ENCODE assay signal across 18 cellular contexts in the genomic region with DNA sequence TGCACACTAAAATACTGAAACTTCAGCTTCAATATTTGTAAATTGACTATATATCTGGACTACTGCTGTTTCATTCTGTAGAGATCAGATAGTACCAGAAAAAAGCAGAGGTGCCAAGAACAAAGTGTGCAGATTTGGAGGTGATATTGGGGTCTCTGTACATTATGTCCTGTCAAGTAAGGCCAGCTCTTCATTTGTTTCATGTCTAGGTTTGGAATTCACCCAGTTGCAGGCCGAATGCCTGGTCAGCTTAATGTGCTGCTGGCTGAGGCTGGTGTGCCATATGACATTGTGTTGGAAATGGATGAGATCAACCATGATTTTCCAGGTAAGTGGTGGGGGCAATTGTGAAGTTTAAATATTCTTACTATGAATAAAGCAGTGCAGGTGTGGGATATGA.
DNase-seq lines count a peak whose midpoint lies in the region; ATAC-seq and TF ChIP-seq lines count a peak whose summit lies in the region.
"Had no signal": no experiment of that assay in that cellular context is flagged by ENCODE, and none has a peak within 500 bp of the region (broad histone marks: within the 10 kb centered on the region; RNA-seq: fewer than 3 reads in every experiment).

No MANE protein-coding gene starts in this region.

- H3K27me3 ChIP-seq in psoas muscle (ENCODE audit: insufficient read depth in 3 of 3, low read length in 2 of 3) (no peaks in the 10 kb centered on the region), GM23248 (replicated peaks; ENCODE audit: insufficient read depth) (no peaks in the 10 kb centered on the region)
- H3K27me3 ChIP-seq: SJSA1 had no signal

- H3K4me1 Mint-ChIP-seq in chondrocyte (ENCODE audit: low read depth) = peaks cover 7% of the 10 kb centered on the region
- no peaks in the 10 kb centered on the region for H3K4me1 Mint-ChIP-seq in activated CD8-positive, alpha-beta memory T cell treated with anti-CD3 and anti-CD28 coated beads, Interleukin-2, amount 10 ng/mL, durations not matched to agents 7 days and 5 days

- H3K36me3 Mint-ChIP-seq in chondrocyte (ENCODE audit: low read depth) = peaks cover 18% of the 10 kb centered on the region
- H3K36me3 Mint-ChIP-seq in activated CD8-positive, alpha-beta memory T cell treated with anti-CD3 and anti-CD28 coated beads, Interleukin-2, amount 10 ng/mL, durations not matched to agents 7 days and 5 days = peaks cover 60% of the 10 kb centered on the region

- DNase-seq in NCI-H446 treated with DMSO at 0.1 percent for 48 hours (lab: John Stamatoyannopoulos, UW) = peak; percentile 14
- no peak for DNase-seq in chondrocyte (ENCODE audit: low spot score)
- peak; percentile 38 for DNase-seq in left ventricle myocardium superior
- no peak for DNase-seq in psoas muscle
- DNase-seq in RKO (ENCODE audit: low spot score) = no peak
- no peak for DNase-seq in DMS153 treated with DMSO at 0.1 percent for 48 hours (lab: John Stamatoyannopoulos, UW; ENCODE audit: unreplicated experiment)
- no peak for DNase-seq in GM23248
- no peak for DNase-seq in activated CD8-positive, alpha-beta memory T cell treated with anti-CD3 and anti-CD28 coated beads, Interleukin-2, amount 10 ng/mL, durations not matched to agents 7 days and 5 days
- DNase-seq: ACHN, DND-41, GOT3, NCI-H1417 treated with DMSO at 0.1 percent for 48 hours, NCI-H187 treated with DMSO at 0.1 percent for 48 hours, NCI-H2227 treated with DMSO at 0.1 percent for 48 hours, NCI-H524 treated with DMSO at 0.1 percent for 48 hours, RPMI8226 had no signal

- H3K36me3 ChIP-seq in psoas muscle (ENCODE audit: insufficient read depth in 1 of 2, low read depth in 1 of 2) (peaks cover 3 to 28% of the 10 kb centered on the region in 2 donors), GM23248 (ENCODE audit: low read depth) (peaks cover 16% of the 10 kb centered on the region; the same call in 1 of the 2 replicates)

- H3K9ac ChIP-seq in GM23248 = no peak overlapping the region
- H3K9ac ChIP-seq: KMS-11 had no signal

- H3K27ac ChIP-seq in psoas muscle = no peak overlapping the region
- no peak overlapping the region for H3K27ac ChIP-seq in GM23248
- H3K27ac ChIP-seq: KMS-11, SJSA1 had no signal

- H4K20me1 ChIP-seq in GM23248 (ENCODE audit: insufficient read depth) = no peaks in the 10 kb centered on the region

- intact Hi-C loops in left ventricle myocardium superior (cut with micrococcal nuclease) = no loop called here
- intact Hi-C loops in psoas muscle (cut with DNase I) = no loop called here

- no peaks in the 10 kb centered on the region for H3K79me2 ChIP-seq in GM23248 (ENCODE audit: insufficient read depth)

- TF ChIP-seq CTCF in chondrocyte (IDR thresholded peaks at IDR 0.05) (no peak), psoas muscle (IDR thresholded peaks at IDR 0.05) (no peak)

- H3K4me1 ChIP-seq in psoas muscle (peaks cover 6% of the 10 kb centered on the region), GM23248 (ENCODE audit: insufficient read depth) (no peaks in the 10 kb centered on the region)
- H3K4me1 ChIP-seq: SJSA1 had no signal

- H3K9me2 ChIP-seq in GM23248 (ENCODE audit: insufficient read depth) = no peaks in the 10 kb centered on the region

- no peaks in the 10 kb centered on the region for H3K9me3 Mint-ChIP-seq in chondrocyte (ENCODE audit: low read depth)
- peaks cover 11% of the 10 kb centered on the region for H3K9me3 Mint-ChIP-seq in activated CD8-positive, alpha-beta memory T cell treated with anti-CD3 and anti-CD28 coated beads, Interleukin-2, amount 10 ng/mL, durations not matched to agents 7 days and 5 days (ENCODE audit: low read depth)

- H3K9me3 ChIP-seq in psoas muscle (no peaks in the 10 kb centered on the region), GM23248 (ENCODE audit: low read depth) (no peaks in the 10 kb centered on the region)
- H3K9me3 ChIP-seq: SJSA1 had no signal

- no peak overlapping the region for H3K4me2 ChIP-seq in GM23248 (ENCODE audit: unreplicated experiment)
- H3K4me2 ChIP-seq: KMS-11 had no signal

- H3F3A ChIP-seq in GM23248 (ENCODE audit: insufficient read depth) = no peaks in the 10 kb centered on the region

- ATAC-seq in left ventricle myocardium superior (peak; percentile 79), psoas muscle (peak in 3 of 4 donors; percentile 57 to 68 (median 65))
- ATAC-seq in activated CD8-positive, alpha-beta memory T cell treated with anti-CD3 and anti-CD28 coated beads, Interleukin-2, amount 10 ng/mL, durations not matched to agents 7 days and 5 days = no peak

- WGBS in psoas muscle, 3 donors = 28 to 42% (median 34%) methylated on average over 1 of the region's 1 CpG
- WGBS in GM23248 (ENCODE audit: low coverage in 1 of 2, low lambda C conversion rate in 2 of 2, missing lambda C conversion rate in 2 of 2), 2 experiments = 91 to 93% methylated on average over 1 of the region's 1 CpG

- in situ Hi-C loops in GM23248 (cut with MboI) = no loop called here

- peak overlapping the region; percentile 53 for H3K27ac Mint-ChIP-seq in chondrocyte (ENCODE audit: unreplicated experiment)
- H3K27ac Mint-ChIP-seq in activated CD8-positive, alpha-beta memory T cell treated with anti-CD3 and anti-CD28 coated beads, Interleukin-2, amount 10 ng/mL, durations not matched to agents 7 days and 5 days = no peak overlapping the region

- H3K4me3 ChIP-seq in psoas muscle (no peak overlapping the region), GM23248 (no peak overlapping the region)
- H3K4me3 ChIP-seq: SJSA1 had no signal

- H3K27me3 Mint-ChIP-seq in chondrocyte (ENCODE audit: low read depth) = no peaks in the 10 kb centered on the region
- no peaks in the 10 kb centered on the region for H3K27me3 Mint-ChIP-seq in activated CD8-positive, alpha-beta memory T cell treated with anti-CD3 and anti-CD28 coated beads, Interleukin-2, amount 10 ng/mL, durations not matched to agents 7 days and 5 days

- no peak overlapping the region for H3K4me3 Mint-ChIP-seq in chondrocyte (ENCODE audit: unreplicated experiment)
- no peak overlapping the region for H3K4me3 Mint-ChIP-seq in activated CD8-positive, alpha-beta memory T cell treated with anti-CD3 and anti-CD28 coated beads, Interleukin-2, amount 10 ng/mL, durations not matched to agents 7 days and 5 days

- no peak overlapping the region for H2AFZ ChIP-seq in GM23248

- CTCF ChIA-PET in activated CD8-positive, alpha-beta memory T cell treated with anti-CD3 and anti-CD28 coated beads, Interleukin-2, amount 10 ng/mL, durations not matched to agents 7 days and 5 days (lab: Charles Lee) = no interaction called here

Comparison
In these comparisons a context has a peak if more than half of its experiments do, and no peak if none do; other contexts are left out.
1. DNase-seq: peak in NCI-H446 treated with DMSO at 0.1 percent for 48 hours (single experiment) and left ventricle myocardium superior (single experiment); none in chondrocyte (single experiment), psoas muscle (0 of 2), RKO (single experiment), DMS153 treated with DMSO at 0.1 percent for 48 hours (single experiment), GM23248 (single experiment) and activated CD8-positive, alpha-beta memory T cell treated with anti-CD3 and anti-CD28 coated beads, Interleukin-2, amount 10 ng/mL, durations not matched to agents 7 days and 5 days (single experiment).